In the genomic region with DNA sequence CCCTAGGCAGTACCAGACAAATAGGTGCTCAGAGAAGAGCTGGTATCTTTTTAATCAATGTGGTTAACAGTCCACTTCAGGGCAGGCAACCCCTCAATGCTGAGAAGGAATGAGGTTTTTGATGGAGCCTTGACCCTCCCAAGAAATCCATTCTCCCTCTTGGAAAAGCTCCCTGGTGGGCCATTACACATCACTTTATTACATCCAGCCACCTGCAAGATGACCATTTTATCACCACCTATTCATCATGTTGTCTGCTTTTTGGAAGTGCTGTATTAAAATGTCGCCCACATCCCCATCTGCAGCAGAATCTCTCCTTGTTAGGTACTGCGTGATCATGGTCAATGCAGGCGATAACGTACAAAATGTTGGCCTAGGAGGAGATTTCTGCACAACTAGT, we compare ENCODE assay signal across 33 cellular contexts.
DNase-seq lines count a peak whose midpoint lies in the region; FAIRE-seq and TF ChIP-seq lines count a peak whose summit lies in the region.
"Had no signal": no experiment of that assay in that cellular context is flagged by ENCODE, and none has a peak within 500 bp of the region (broad histone marks: within the 10 kb centered on the region; RNA-seq: fewer than 3 reads in every experiment).

No MANE protein-coding gene starts in this region.

- H4K20me1 ChIP-seq in astrocyte (ENCODE audit: insufficient read depth, low read length) = no peaks in the 10 kb centered on the region
- H4K20me1 ChIP-seq: BLaER1; BLaER1 treated with 17β-estradiol and CSF1 and Interleukin-3, amounts not matched to agents 10 nM and 100 nM had no signal

- TF ChIP-seq CTCF in astrocyte (IDR thresholded peaks at IDR 0.05; ENCODE audit: insufficient read depth, low read depth, low read length) = no peak
- no peak for TF ChIP-seq CTCF in nephron progenitor cell (IDR thresholded peaks at IDR 0.05)
- no peak for TF ChIP-seq CTCF in sigmoid colon (IDR thresholded peaks at IDR 0.05)

- intact Hi-C loops in sigmoid colon (cut with DNase I) = no loop called here

- TF ChIP-seq POLR2A in sigmoid colon (IDR thresholded peaks at IDR 0.05) = no peak
- TF ChIP-seq POLR2A in H54 (IDR thresholded peaks at IDR 0.05; ENCODE audit: low read depth, low read length) = no peak

- no peaks in the 10 kb centered on the region for H3K4me1 Mint-ChIP-seq in astrocyte (ENCODE audit: low read depth, unreplicated experiment)
- peaks cover 29% of the 10 kb centered on the region for H3K4me1 Mint-ChIP-seq in nephron progenitor cell
- H3K4me1 Mint-ChIP-seq: B cell; CD14-positive monocyte; CD4-positive, alpha-beta memory T cell; CD4-positive, CD25-positive, alpha-beta regulatory T cell; CD8-positive, alpha-beta memory T cell had no signal

- no peak overlapping the region for H3K9ac ChIP-seq in astrocyte (ENCODE audit: low read length)
- H3K9ac ChIP-seq: BLaER1; BLaER1 treated with 17β-estradiol and CSF1 and Interleukin-3, amounts not matched to agents 10 nM and 100 nM had no signal

- H3K36me3 Mint-ChIP-seq in astrocyte (ENCODE audit: low read depth, unreplicated experiment) (no peaks in the 10 kb centered on the region), nephron progenitor cell (ENCODE audit: low read depth) (no peaks in the 10 kb centered on the region)
- H3K36me3 Mint-ChIP-seq: CD14-positive monocyte; CD4-positive, alpha-beta memory T cell; CD4-positive, CD25-positive, alpha-beta regulatory T cell; CD8-positive, alpha-beta memory T cell; CD8-positive, alpha-beta T cell had no signal

- H3K27me3 ChIP-seq in astrocyte (ENCODE audit: insufficient read depth, low read length) (no peaks in the 10 kb centered on the region), sigmoid colon (no peaks in the 10 kb centered on the region)
- H3K27me3 ChIP-seq: BE2C; BLaER1; BLaER1 treated with 17β-estradiol and CSF1 and Interleukin-3, amounts not matched to agents 10 nM and 100 nM had no signal

- no peak for TF ChIP-seq EP300 in sigmoid colon (IDR thresholded peaks at IDR 0.05)

- no peak overlapping the region for H3K4me2 ChIP-seq in astrocyte (ENCODE audit: low read length)
- H3K4me2 ChIP-seq: A549; BLaER1; BLaER1 treated with 17β-estradiol and CSF1 and Interleukin-3, amounts not matched to agents 10 nM and 100 nM had no signal

- H3K27me3 Mint-ChIP-seq in astrocyte (ENCODE audit: low read depth, unreplicated experiment) = no peaks in the 10 kb centered on the region
- peaks cover 7% of the 10 kb centered on the region for H3K27me3 Mint-ChIP-seq in nephron progenitor cell (ENCODE audit: low read depth, poor library complexity)
- H3K27me3 Mint-ChIP-seq: B cell; CD4-positive, alpha-beta T cell; CD4-positive, CD25-positive, alpha-beta regulatory T cell; CD8-positive, alpha-beta memory T cell had no signal

- H3K27ac Mint-ChIP-seq in astrocyte (ENCODE audit: unreplicated experiment) (no peak overlapping the region), nephron progenitor cell (no peak overlapping the region)
- H3K27ac Mint-ChIP-seq: B cell; CD14-positive monocyte; CD4-positive, alpha-beta memory T cell; CD4-positive, alpha-beta T cell; CD8-positive, alpha-beta memory T cell; CD8-positive, alpha-beta T cell had no signal

- peak; percentile 51 for DNase-seq in astrocyte (ENCODE audit: low read depth)
- no peak for DNase-seq in nephron progenitor cell
- DNase-seq in sigmoid colon = no peak
- no peak for DNase-seq in H54 (ENCODE audit: insufficient read length, low spot score)
- DNase-seq: 8988T; ACHN; AML-193; BE2C; C1 segment of cervical spinal cord; Caco-2; Calu3; CD4-positive, alpha-beta memory T cell; CD4-positive, alpha-beta T cell; CD4-positive, CD25-positive, alpha-beta regulatory T cell; CD8-positive, alpha-beta memory T cell; CD8-positive, alpha-beta T cell; COR-L47; DMS 273 treated with DMSO at 0.1 percent for 48 hours; DMS153; DMS53; DMS79; DMS79 treated with DMSO at 0.1 percent for 48 hours; DND-41; EL had no signal

- H3K9me3 Mint-ChIP-seq in astrocyte (ENCODE audit: unreplicated experiment) (peaks cover 2% of the 10 kb centered on the region), nephron progenitor cell (peaks cover 7% of the 10 kb centered on the region)
- H3K9me3 Mint-ChIP-seq: CD4-positive, alpha-beta T cell had no signal

- no peak overlapping the region for H3K27ac ChIP-seq in astrocyte (ENCODE audit: low read depth, low read length)
- H3K27ac ChIP-seq in sigmoid colon = no peak overlapping the region
- H3K27ac ChIP-seq: 22Rv1; A549; BLaER1; BLaER1 treated with 17β-estradiol and CSF1 and Interleukin-3, amounts not matched to agents 10 nM and 100 nM; C4-2B had no signal

- H3K36me3 ChIP-seq in astrocyte (ENCODE audit: insufficient read depth, low read length) = no peaks in the 10 kb centered on the region
- no peaks in the 10 kb centered on the region for H3K36me3 ChIP-seq in sigmoid colon
- H3K36me3 ChIP-seq: BE2C; BLaER1; BLaER1 treated with 17β-estradiol and CSF1 and Interleukin-3, amounts not matched to agents 10 nM and 100 nM had no signal

- no peak for FAIRE-seq in astrocyte (lab: Jason Lieb, UNC)
- FAIRE-seq in H54 (lab: Jason Lieb, UNC) = no peak
- FAIRE-seq: A204.1, A549, D721Med had no signal

- no peak overlapping the region for H3K4me3 Mint-ChIP-seq in astrocyte (ENCODE audit: unreplicated experiment)
- peak overlapping the region; percentile 3 for H3K4me3 Mint-ChIP-seq in nephron progenitor cell
- H3K4me3 Mint-ChIP-seq: B cell; CD14-positive monocyte; CD4-positive, alpha-beta memory T cell; CD4-positive, alpha-beta T cell; CD4-positive, CD25-positive, alpha-beta regulatory T cell; CD8-positive, alpha-beta memory T cell; CD8-positive, alpha-beta T cell had no signal

- WGBS in sigmoid colon, 2 donors = 94 to 95% methylated on average over 4 of the region's 4 CpGs

- H3K4me1 ChIP-seq in astrocyte (ENCODE audit: insufficient read depth, low read length) = peaks cover 44% of the 10 kb centered on the region
- no peaks in the 10 kb centered on the region for H3K4me1 ChIP-seq in sigmoid colon
- H3K4me1 ChIP-seq: A549, BE2C, BLaER1, Caco-2 had no signal

- H3K4me3 ChIP-seq in astrocyte (ENCODE audit: insufficient read depth, low read depth, low read length) (no peak overlapping the region), sigmoid colon (no peak overlapping the region)
- H3K4me3 ChIP-seq: A549; BLaER1; BLaER1 treated with 17β-estradiol and CSF1 and Interleukin-3, amounts not matched to agents 10 nM and 100 nM had no signal

- H2AFZ ChIP-seq in astrocyte (ENCODE audit: low read depth, low read length) = no peak overlapping the region

- H3K79me2 ChIP-seq in astrocyte (ENCODE audit: insufficient read depth, low read length) = no peaks in the 10 kb centered on the region

- H3K9me3 ChIP-seq in astrocyte (ENCODE audit: insufficient read depth, low read depth, low read length) = no peaks in the 10 kb centered on the region
- H3K9me3 ChIP-seq in sigmoid colon = no peaks in the 10 kb centered on the region
- H3K9me3 ChIP-seq: A549, BLaER1, Caco-2 had no signal
